In genomic region chr13:45215392-45216077, GRCh38 we compare ENCODE assay signal across 20 cellular contexts. TPM values are rescaled to one million over a fixed set of nuclear protein-coding genes. Genes with fewer than 3 reads are reported as not detected.
"Had no signal": no experiment of that assay in that cellular context is flagged by ENCODE, and none has a peak within 500 bp of the region (broad histone marks: within the 10 kb centered on the region; RNA-seq: fewer than 3 reads in every experiment).

No MANE protein-coding gene starts in this region.

- DNase-seq: activated CD4-positive, alpha-beta T cell treated with anti-CD3 and anti-CD28 coated beads, Interleukin-2, amount 10 ng/mL, durations not matched to agents 7 days and 5 days; activated CD8-positive, alpha-beta memory T cell treated with anti-CD3 and anti-CD28 coated beads for 24 hours; activated effector memory CD4-positive, alpha-beta T cell treated with Interleukin-2 at 50 U/mL for 16 hours; cerebellar nuclear complex; dermis blood vessel endothelial cell; foreskin fibroblast; immature natural killer cell; left cardiac atrium; lower lobe of right lung; midbrain; naive thymus-derived CD4-positive, alpha-beta T cell; occipital lobe; stimulated activated CD4-positive, alpha-beta T cell treated with anti-CD3 and anti-CD28 coated beads, Interleukin-4, amount 100 ng/mL, for 4 hours; T-cell; transverse colon; WERI-Rb-1 had no signal

- H3K9me3 Mint-ChIP-seq: activated CD4-positive, alpha-beta T cell treated with anti-CD3 and anti-CD28 coated beads, Interleukin-2, amount 10 ng/mL, durations not matched to agents 7 days and 5 days; activated naive CD4-positive, alpha-beta T cell treated with anti-CD3 and anti-CD28 coated beads, Interleukin-2, amount 50 U/mL, for 24 hours; immature natural killer cell; naive thymus-derived CD4-positive, alpha-beta T cell; T-cell had no signal

- H3K36me3 ChIP-seq: lower lobe of right lung, transverse colon, WERI-Rb-1 had no signal

- H3K27ac ChIP-seq: lower lobe of right lung, WERI-Rb-1 had no signal

- H3K9me3 ChIP-seq: lower lobe of right lung, transverse colon had no signal

- H3K27ac Mint-ChIP-seq: activated CD4-positive, alpha-beta T cell treated with anti-CD3 and anti-CD28 coated beads, Interleukin-2, amount 10 ng/mL, durations not matched to agents 7 days and 5 days; activated naive CD4-positive, alpha-beta T cell treated with anti-CD3 and anti-CD28 coated beads, Interleukin-2, amount 50 U/mL, for 24 hours; naive thymus-derived CD4-positive, alpha-beta T cell; T-cell had no signal

- H3K4me3 ChIP-seq: lower lobe of right lung, transverse colon had no signal

- H3K27me3 Mint-ChIP-seq: activated CD4-positive, alpha-beta T cell treated with anti-CD3 and anti-CD28 coated beads, Interleukin-2, amount 10 ng/mL, durations not matched to agents 7 days and 5 days; activated naive CD4-positive, alpha-beta T cell treated with anti-CD3 and anti-CD28 coated beads, Interleukin-2, amount 50 U/mL, for 24 hours; naive thymus-derived CD4-positive, alpha-beta T cell; progenitor cell of endocrine pancreas; T-cell had no signal

- H3K27me3 ChIP-seq: transverse colon had no signal

- H3K4me3 Mint-ChIP-seq: activated CD4-positive, alpha-beta T cell treated with anti-CD3 and anti-CD28 coated beads, Interleukin-2, amount 10 ng/mL, durations not matched to agents 7 days and 5 days; activated naive CD4-positive, alpha-beta T cell treated with anti-CD3 and anti-CD28 coated beads, Interleukin-2, amount 50 U/mL, for 24 hours; immature natural killer cell; naive thymus-derived CD4-positive, alpha-beta T cell; T-cell had no signal

RNA-seq across cellular contexts. Expression of gene KCTD4, which starts 14.7 kb away (rescaled TPM):
- total RNA-seq: activated CD4-positive, alpha-beta T cell treated with anti-CD3 and anti-CD28 coated beads, Interleukin-2, amount 10 ng/mL, durations not matched to agents 7 days and 5 days; dermis blood vessel endothelial cell; esophagus mucosa; left cardiac atrium; lower lobe of right lung; naive thymus-derived CD4-positive, alpha-beta T cell; progenitor cell of endocrine pancreas; subcutaneous adipose tissue; T-cell had no signal
- polyA plus RNA-seq: naive thymus-derived CD4-positive, alpha-beta T cell had no signal
